In the genomic region with DNA sequence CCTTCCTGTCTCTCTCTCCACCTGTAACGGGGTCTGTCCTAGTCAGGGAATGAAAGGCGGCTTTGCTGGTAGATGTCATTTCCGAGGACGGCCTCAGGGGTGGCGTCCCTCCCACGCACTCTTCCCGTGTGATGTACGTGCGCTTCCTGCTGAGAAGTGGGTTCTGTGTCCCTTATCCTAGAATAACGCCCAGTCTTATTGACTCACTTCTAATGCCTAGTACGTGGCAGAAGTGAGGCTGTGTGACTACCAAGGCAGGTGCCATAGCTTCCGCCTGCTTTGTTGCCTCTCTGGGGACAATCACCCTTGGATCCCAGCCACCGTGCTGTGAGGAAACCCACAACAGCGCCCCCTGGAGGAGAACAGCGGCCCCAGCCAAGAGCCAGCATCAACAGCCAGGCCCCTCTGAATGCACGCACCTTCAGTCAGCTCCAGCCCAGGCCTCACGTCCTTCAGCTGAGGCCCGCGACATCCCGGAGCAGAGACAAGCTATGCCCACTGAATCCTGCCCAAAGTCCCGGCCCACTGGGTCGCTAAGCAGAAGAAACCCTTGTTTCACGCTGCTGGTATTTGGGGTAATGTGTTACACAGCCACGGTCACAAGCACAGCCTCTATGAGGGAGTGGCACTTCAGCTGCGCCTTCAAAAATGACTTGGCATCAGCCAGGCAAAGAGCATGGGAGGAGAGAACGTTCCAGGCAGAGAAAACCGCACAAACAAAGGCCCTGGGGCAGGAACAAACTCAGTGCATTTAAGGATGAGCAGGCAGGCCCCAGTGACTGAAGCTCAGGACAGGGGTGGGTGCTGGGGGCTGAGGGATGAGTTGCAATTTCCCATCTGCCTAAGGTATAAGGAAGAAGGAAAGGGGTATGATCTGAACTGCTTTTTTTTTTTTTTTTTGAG, we compare ENCODE assay signal across 1 cellular context.
TF ChIP-seq lines count a peak whose summit lies in the region.

No MANE protein-coding gene starts in this region.

TF ChIP-seq in K562, 482 proteins besides CTCF, POLR2A, EP300 and RAD21 (continued from another document and continues in another):
- TF ChIP-seq BDP1 (IDR thresholded peaks at IDR 0.05; ENCODE audit: insufficient read depth, insufficient read length) (no peak), GABPA (tag; conservative IDR thresholded peaks at IDR 0.05; ENCODE audit: low read depth) (peak; percentile 29), NRF1 (conservative IDR thresholded peaks at IDR 0.05 in 1 of 2, IDR thresholded peaks at IDR 0.05 in 1 of 2) (no peak), ZBTB2 (IDR thresholded peaks at IDR 0.05) (no peak), LARP7 (IDR thresholded peaks at IDR 0.05) (no peak), NKRF (IDR thresholded peaks at IDR 0.05; ENCODE audit: borderline replicate concordance) (no peak), HSF4 (CRISPR knock-in tag; IDR thresholded peaks at IDR 0.05; ENCODE audit: borderline replicate concordance) (no peak), MECOM (CRISPR knock-in tag; IDR thresholded peaks at IDR 0.05) (no peak), ILK (tag; IDR thresholded peaks at IDR 0.05; ENCODE audit: borderline replicate concordance, low read depth) (no peak), ZNF75A (CRISPR knock-in tag; IDR thresholded peaks at IDR 0.05) (no peak), ATF1 (CRISPR knock-in tag; IDR thresholded peaks at IDR 0.05) (no peak), ATF1 (tag; IDR thresholded peaks at IDR 0.05) (0 out of 2 replicates have a peak, but pooled peaks have one; percentile 43), L3MBTL2 (IDR thresholded peaks at IDR 0.05) (peak; percentile 48; the same call in 1 of the 2 replicates), SIN3B (IDR thresholded peaks at IDR 0.05; ENCODE audit: low read depth) (no peak), POLR2G (IDR thresholded peaks at IDR 0.05; ENCODE audit: low read depth, low read length) (0 out of 2 replicates have a peak, but pooled peaks have one; percentile 15), TCF7 (IDR thresholded peaks at IDR 0.05; ENCODE audit: borderline replicate concordance) (no peak), CTBP1 (IDR thresholded peaks at IDR 0.05; ENCODE audit: borderline replicate concordance) (peak; percentile 75), NFIX (CRISPR knock-in tag; IDR thresholded peaks at IDR 0.05; ENCODE audit: low read depth) (no peak), NR4A1 (CRISPR knock-in tag; IDR thresholded peaks at IDR 0.05) (no peak), NR4A1 (tag; IDR thresholded peaks at IDR 0.05) (no peak)
- TF ChIP-seq, protein P1, sequence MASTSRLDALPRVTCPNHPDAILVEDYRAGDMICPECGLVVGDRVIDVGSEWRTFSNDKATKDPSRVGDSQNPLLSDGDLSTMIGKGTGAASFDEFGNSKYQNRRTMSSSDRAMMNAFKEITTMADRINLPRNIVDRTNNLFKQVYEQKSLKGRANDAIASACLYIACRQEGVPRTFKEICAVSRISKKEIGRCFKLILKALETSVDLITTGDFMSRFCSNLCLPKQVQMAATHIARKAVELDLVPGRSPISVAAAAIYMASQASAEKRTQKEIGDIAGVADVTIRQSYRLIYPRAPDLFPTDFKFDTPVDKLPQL (IDR thresholded peaks at IDR 0.05; ENCODE audit: extremely low read depth, insufficient read length): no peak
- TF ChIP-seq, protein P2, sequence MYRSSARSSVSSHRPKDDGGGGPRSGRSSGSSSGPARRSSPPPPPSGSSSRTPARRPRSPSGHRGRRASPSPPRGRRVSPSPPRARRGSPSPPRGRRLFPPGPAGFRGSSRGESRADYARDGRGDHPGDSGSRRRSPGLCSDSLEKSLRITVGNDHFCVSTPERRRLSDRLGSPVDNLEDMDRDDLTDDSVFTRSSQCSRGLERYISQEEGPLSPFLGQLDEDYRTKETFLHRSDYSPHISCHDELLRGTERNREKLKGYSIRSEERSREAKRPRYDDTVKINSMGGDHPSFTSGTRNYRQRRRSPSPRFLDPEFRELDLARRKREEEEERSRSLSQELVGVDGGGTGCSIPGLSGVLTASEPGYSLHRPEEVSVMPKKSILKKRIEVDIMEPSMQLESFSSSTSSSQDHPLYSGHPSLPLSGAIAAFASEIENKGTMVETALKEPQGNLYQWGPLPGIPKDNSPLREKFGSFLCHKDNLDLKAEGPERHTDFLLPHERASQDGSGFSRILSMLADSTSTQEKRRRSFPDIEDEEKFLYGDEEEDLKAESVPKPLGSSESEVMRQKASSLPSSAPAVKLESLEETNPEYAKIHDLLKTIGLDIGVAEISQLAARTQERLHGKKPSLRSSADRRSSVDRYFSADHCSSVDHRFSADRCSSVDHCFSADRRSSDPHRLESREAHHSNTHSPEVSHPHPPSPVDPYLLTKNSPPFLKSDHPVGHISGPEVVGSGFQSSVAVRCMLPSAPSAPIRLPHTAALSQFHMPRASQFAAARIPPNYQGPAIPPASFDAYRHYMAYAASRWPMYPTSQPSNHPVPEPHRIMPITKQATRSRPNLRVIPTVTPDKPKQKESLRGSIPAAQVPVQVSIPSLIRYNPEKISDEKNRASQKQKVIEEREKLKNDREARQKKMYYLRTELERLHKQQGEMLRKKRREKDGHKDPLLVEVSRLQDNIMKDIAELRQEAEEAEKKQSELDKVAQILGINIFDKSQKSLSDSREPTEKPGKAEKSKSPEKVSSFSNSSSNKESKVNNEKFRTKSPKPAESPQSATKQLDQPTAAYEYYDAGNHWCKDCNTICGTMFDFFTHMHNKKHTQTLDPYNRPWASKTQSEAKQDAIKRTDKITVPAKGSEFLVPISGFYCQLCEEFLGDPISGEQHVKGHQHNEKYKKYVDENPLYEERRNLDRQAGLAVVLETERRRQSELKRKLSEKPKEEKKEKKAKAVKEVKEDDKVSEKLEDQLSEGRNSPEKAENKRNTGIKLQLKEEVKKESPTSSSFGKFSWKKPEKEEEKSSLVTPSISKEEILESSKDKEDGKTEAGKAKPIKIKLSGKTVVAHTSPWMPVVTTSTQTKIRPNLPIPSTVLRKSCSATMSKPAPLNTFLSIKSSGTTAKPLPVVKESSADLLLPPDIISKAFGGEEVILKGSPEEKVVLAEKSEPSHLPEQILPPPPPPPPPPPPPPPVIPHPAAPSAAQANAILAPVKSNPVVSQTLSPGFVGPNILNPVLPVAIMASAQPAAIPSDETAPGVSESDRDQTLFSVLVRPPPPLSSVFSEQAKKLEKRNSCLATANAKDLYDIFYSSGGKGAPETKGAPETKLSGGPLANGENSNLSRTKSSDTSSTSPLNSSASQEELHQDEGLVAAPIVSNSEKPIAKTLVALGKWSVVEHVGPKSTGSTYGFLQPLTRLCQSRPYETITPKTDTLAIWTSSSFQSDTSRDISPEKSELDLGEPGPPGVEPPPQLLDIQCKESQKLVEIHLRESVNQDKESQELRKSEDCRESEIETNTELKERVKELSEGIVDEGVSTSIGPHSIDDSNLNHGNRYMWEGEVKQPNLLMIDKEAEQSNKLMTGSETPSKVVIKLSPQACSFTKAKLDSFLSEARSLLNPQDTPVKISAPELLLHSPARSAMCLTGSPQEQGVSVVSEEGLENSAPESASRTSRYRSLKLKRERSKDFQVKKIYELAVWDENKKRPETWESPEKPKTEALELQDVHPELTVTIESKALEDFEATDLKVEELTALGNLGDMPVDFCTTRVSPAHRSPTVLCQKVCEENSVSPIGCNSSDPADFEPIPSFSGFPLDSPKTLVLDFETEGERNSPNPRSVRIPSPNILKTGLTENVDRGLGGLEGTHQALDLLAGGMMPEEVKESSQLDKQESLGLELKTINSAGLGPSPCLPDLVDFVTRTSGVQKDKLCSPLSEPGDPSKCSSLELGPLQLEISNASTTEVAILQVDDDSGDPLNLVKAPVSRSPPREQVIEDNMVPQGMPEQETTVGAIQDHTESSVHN (IDR thresholded peaks at IDR 0.05; ENCODE audit: borderline replicate concordance in 1 of 2, low read depth in 1 of 2): no peak
- TF ChIP-seq, protein P3, sequence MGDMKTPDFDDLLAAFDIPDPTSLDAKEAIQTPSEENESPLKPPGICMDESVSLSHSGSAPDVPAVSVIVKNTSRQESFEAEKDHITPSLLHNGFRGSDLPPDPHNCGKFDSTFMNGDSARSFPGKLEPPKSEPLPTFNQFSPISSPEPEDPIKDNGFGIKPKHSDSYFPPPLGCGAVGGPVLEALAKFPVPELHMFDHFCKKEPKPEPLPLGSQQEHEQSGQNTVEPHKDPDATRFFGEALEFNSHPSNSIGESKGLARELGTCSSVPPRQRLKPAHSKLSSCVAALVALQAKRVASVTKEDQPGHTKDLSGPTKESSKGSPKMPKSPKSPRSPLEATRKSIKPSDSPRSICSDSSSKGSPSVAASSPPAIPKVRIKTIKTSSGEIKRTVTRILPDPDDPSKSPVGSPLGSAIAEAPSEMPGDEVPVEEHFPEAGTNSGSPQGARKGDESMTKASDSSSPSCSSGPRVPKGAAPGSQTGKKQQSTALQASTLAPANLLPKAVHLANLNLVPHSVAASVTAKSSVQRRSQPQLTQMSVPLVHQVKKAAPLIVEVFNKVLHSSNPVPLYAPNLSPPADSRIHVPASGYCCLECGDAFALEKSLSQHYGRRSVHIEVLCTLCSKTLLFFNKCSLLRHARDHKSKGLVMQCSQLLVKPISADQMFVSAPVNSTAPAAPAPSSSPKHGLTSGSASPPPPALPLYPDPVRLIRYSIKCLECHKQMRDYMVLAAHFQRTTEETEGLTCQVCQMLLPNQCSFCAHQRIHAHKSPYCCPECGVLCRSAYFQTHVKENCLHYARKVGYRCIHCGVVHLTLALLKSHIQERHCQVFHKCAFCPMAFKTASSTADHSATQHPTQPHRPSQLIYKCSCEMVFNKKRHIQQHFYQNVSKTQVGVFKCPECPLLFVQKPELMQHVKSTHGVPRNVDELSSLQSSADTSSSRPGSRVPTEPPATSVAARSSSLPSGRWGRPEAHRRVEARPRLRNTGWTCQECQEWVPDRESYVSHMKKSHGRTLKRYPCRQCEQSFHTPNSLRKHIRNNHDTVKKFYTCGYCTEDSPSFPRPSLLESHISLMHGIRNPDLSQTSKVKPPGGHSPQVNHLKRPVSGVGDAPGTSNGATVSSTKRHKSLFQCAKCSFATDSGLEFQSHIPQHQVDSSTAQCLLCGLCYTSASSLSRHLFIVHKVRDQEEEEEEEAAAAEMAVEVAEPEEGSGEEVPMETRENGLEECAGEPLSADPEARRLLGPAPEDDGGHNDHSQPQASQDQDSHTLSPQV (IDR thresholded peaks at IDR 0.05): no peak
- TF ChIP-seq, protein P4, sequence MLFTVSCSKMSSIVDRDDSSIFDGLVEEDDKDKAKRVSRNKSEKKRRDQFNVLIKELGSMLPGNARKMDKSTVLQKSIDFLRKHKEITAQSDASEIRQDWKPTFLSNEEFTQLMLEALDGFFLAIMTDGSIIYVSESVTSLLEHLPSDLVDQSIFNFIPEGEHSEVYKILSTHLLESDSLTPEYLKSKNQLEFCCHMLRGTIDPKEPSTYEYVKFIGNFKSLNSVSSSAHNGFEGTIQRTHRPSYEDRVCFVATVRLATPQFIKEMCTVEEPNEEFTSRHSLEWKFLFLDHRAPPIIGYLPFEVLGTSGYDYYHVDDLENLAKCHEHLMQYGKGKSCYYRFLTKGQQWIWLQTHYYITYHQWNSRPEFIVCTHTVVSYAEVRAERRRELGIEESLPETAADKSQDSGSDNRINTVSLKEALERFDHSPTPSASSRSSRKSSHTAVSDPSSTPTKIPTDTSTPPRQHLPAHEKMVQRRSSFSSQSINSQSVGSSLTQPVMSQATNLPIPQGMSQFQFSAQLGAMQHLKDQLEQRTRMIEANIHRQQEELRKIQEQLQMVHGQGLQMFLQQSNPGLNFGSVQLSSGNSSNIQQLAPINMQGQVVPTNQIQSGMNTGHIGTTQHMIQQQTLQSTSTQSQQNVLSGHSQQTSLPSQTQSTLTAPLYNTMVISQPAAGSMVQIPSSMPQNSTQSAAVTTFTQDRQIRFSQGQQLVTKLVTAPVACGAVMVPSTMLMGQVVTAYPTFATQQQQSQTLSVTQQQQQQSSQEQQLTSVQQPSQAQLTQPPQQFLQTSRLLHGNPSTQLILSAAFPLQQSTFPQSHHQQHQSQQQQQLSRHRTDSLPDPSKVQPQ (CRISPR knock-in tag; IDR thresholded peaks at IDR 0.05; ENCODE audit: borderline replicate concordance): no peak
